9 cellular contexts compared by ENCODE assay signal in the genomic region with DNA sequence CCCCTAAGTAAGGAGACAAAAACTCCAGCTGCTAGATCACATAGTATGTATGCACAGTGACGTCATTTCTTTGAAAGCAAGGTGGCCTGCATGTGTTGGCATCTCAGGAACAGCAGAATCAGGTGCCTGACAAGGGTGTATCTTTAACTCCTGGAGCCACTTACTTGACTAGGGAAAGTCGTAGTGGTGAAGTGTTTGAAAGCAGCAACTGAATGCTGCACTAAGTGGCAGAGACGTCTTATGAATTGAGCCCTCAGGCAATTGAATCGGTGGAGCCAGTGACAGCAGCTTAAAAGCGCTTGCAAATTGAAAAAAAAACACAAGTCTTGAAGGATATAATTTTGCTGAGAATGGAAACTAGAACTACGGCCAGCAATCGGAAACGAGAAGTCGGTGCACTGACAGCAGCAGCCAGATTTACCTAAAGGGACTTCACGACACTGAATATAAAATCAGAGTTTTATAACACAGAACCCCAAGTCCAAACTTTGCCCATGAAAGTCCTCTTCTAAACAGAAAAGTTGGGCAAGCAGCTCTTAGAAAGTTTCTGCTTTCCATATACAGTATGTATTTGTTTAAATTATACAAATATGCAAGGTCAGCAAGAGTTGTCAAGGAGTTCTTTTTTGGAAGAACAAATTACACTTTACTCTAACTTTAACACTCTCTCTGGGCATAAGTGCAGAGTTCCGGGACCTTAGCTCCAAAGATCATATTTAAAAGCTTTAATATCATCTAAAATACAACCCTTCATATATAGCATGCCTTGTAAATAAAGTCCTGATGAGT. TPM values are rescaled to one million over a fixed set of nuclear protein-coding genes. Genes with fewer than 3 reads are reported as not detected.
A peak's percentile ranks its signal among the peaks of the same experiment; 100 is the strongest.
DNase-seq lines count a peak whose midpoint lies in the region; ATAC-seq and TF ChIP-seq lines count a peak whose summit lies in the region.
"Had no signal": no experiment of that assay in that cellular context is flagged by ENCODE, and none has a peak within 500 bp of the region (broad histone marks: within the 10 kb centered on the region; RNA-seq: fewer than 3 reads in every experiment).

No MANE protein-coding gene starts in this region.

- ATAC-seq in GM18519 (IDR thresholded peaks at IDR 0.05; ENCODE audit: low FRiP score, unreplicated experiment) (peak; percentile 16), left ventricle myocardium superior (peak; percentile 12), thoracic aorta (ENCODE audit: insufficient number of reproducible peaks, low FRiP score, low read depth) (no peak)
- ATAC-seq: Panc1 had no signal

- H3K36me3 ChIP-seq in HEK293 (ENCODE audit: control insufficient read depth in 2 of 2, insufficient read depth in 1 of 2, low read length in 2 of 2) (no peaks in the 10 kb centered on the region), thoracic aorta (no peaks in the 10 kb centered on the region), PC-9 (ENCODE audit: low read depth) (no peaks in the 10 kb centered on the region)

- no peak overlapping the region for H3K4me3 ChIP-seq in HEK293 (ENCODE audit: low read depth, low read length)
- peak overlapping the region; percentile 49 for H3K4me3 ChIP-seq in thoracic aorta
- no peak overlapping the region for H3K4me3 ChIP-seq in PC-9

- intact Hi-C loops in left ventricle myocardium superior (cut with micrococcal nuclease): no loop called here
- intact Hi-C loops in PC-9 (cut with micrococcal nuclease; ENCODE audit: unreplicated experiment): no loop called here

- no peak overlapping the region for H3K4me2 ChIP-seq in PC-9

- no peaks in the 10 kb centered on the region for H4K20me1 ChIP-seq in PC-9 (ENCODE audit: insufficient read depth)

- H3K27ac ChIP-seq in HEK293 (ENCODE audit: extremely low read depth, low read depth, low read length) (no peak overlapping the region), thoracic aorta (no peak overlapping the region), PC-9 (no peak overlapping the region)

- H2AFZ ChIP-seq in PC-9: no peak overlapping the region; the same call in 1 of the 2 replicates

- H3K27me3 ChIP-seq in thoracic aorta (replicated peaks; ENCODE audit: insufficient read depth) (no peaks in the 10 kb centered on the region), PC-9 (ENCODE audit: insufficient read depth, low read depth) (no peaks in the 10 kb centered on the region)

- TF ChIP-seq CTCF in HEK293 (tag by site-specific recombination; IDR thresholded peaks at IDR 0.05) (no peak), thoracic aorta (IDR thresholded peaks at IDR 0.05) (no peak), PC-9 (conservative IDR thresholded peaks at IDR 0.05) (no peak)

- H3F3A ChIP-seq in PC-9 (ENCODE audit: insufficient read depth, low read depth): no peaks in the 10 kb centered on the region

- CTCF ChIA-PET in HEK293 (lab: Yijun Ruan, JAX) (interaction anchor here (0.5 to 1.1 kb wide), 4 partner anchors 10 to 412 kb away, joined by 3 to 5 read pairs (median 4); no protein-coding TSS in a partner anchor), PC-9 (lab: Charles Lee) (no interaction called here)

- H3K9me3 ChIP-seq in HEK293 (ENCODE audit: control insufficient read depth, insufficient read depth, low read depth, low read length) (no peaks in the 10 kb centered on the region), thoracic aorta (no peaks in the 10 kb centered on the region), PC-9 (ENCODE audit: insufficient read depth, low read depth) (no peaks in the 10 kb centered on the region)

- H3K4me1 ChIP-seq in HEK293 (ENCODE audit: control insufficient read depth, insufficient read depth, low read length) (peaks cover 7% of the 10 kb centered on the region), thoracic aorta (ENCODE audit: control insufficient read depth in 1 of 2, low read depth in 2 of 2) (peaks cover 11 to 32% of the 10 kb centered on the region in 2 donors), PC-9 (replicated peaks; ENCODE audit: insufficient read depth) (peaks cover 7% of the 10 kb centered on the region; the same call in 1 of the 2 replicates)

- H3K9me2 ChIP-seq in PC-9 (ENCODE audit: insufficient read depth): no peaks in the 10 kb centered on the region

- POLR2A ChIA-PET in HEK293 (lab: Yijun Ruan, JAX): no interaction called here
- POLR2A ChIA-PET in PC-9 (lab: Charles Lee; ENCODE audit: unreplicated experiment): no interaction called here

- no peaks in the 10 kb centered on the region for H3K79me2 ChIP-seq in PC-9 (ENCODE audit: low read depth)

- DNase-seq in NCI-H69 (lab: John Stamatoyannopoulos, UW) (peak; percentile 71), left ventricle myocardium superior (no peak), thoracic aorta (ENCODE audit: low spot score) (no peak), DMS114 treated with DMSO at 0.1 percent for 48 hours (lab: John Stamatoyannopoulos, UW; ENCODE audit: unreplicated experiment) (no peak), PC-9 (no peak), activated gamma-delta T cell treated with Interleukin-2 at 50 U/mL for 16 hours (no peak)

- no TSS peak for BruUV-seq in PC-9 (replicated peaks; lab: Mats Ljungman, UMichigan)

TF ChIP-seq in HEK293, 187 proteins besides CTCF, POLR2A, EP300 and RAD21:
- peak; percentile 66; the same call in 1 of the 2 replicates for TF ChIP-seq ZNF629 (tag by site-specific recombination; IDR thresholded peaks at IDR 0.05)
- no peak for TF ChIP-seq ZNF266 (tag by site-specific recombination; IDR thresholded peaks at IDR 0.05; ENCODE audit: low read depth)
- TF ChIP-seq FEZF1 (tag by site-specific recombination; IDR thresholded peaks at IDR 0.05): no peak
- 0 out of 2 replicates have a peak, but pooled peaks have one; percentile 23 for TF ChIP-seq ZBTB48 (tag by site-specific recombination; IDR thresholded peaks at IDR 0.05)
- no peak for TF ChIP-seq ZBTB26 (tag by site-specific recombination; optimal IDR thresholded peaks at IDR 0.05)
- TF ChIP-seq, protein P1, sequence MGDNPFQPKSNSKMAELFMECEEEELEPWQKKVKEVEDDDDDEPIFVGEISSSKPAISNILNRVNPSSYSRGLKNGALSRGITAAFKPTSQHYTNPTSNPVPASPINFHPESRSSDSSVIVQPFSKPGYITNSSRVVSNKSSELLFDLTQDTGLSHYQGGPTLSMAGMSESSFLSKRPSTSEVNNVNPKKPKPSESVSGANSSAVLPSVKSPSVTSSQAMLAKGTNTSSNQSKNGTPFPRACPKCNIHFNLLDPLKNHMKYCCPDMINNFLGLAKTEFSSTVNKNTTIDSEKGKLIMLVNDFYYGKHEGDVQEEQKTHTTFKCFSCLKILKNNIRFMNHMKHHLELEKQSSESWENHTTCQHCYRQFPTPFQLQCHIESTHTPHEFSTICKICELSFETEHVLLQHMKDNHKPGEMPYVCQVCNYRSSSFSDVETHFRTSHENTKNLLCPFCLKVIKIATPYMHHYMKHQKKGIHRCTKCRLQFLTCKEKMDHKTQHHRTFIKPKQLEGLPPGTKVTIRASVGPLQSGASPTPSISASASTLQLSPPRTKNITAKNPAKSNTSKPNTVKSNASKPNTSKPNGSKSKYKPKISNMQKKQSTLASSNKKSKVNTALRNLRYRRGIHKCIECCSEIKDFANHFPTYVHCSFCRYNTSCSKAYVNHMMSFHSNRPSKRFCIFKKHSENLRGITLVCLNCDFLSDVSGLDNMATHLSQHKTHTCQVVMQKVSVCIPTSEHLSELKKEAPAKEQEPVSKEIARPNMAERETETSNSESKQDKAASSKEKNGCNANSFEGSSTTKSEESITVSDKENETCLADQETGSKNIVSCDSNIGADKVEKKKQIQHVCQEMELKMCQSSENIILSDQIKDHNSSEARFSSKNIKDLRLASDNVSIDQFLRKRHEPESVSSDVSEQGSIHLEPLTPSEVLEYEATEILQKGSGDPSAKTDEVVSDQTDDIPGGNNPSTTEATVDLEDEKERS (tag by site-specific recombination; IDR thresholded peaks at IDR 0.05): no peak
- TF ChIP-seq ZNF10 (tag by site-specific recombination; IDR thresholded peaks at IDR 0.05): no peak
- 0 out of 2 replicates have a peak, but pooled peaks have one; percentile 28 for TF ChIP-seq SP7 (tag by site-specific recombination; IDR thresholded peaks at IDR 0.05)
- TF ChIP-seq ZFP37 (tag by site-specific recombination; IDR thresholded peaks at IDR 0.05): 0 out of 2 replicates have a peak, but pooled peaks have one; percentile 22
- no peak for TF ChIP-seq ZNF610 (tag by site-specific recombination; IDR thresholded peaks at IDR 0.05; ENCODE audit: borderline replicate concordance)
- TF ChIP-seq ZBTB7A (tag by site-specific recombination; IDR thresholded peaks at IDR 0.05; ENCODE audit: low read depth): no peak
- peak; percentile 82 for TF ChIP-seq ZBTB21 (tag by site-specific recombination; IDR thresholded peaks at IDR 0.05)
- TF ChIP-seq ATF2 (tag by site-specific recombination; IDR thresholded peaks at IDR 0.05; ENCODE audit: low read depth): peak; percentile 90
- TF ChIP-seq ZNF654 (tag by site-specific recombination; IDR thresholded peaks at IDR 0.05; ENCODE audit: low read depth): no peak
- TF ChIP-seq TRIM28 (IDR thresholded peaks at IDR 0.05; ENCODE audit: borderline replicate concordance, low read length): 0 out of 2 replicates have a peak, but pooled peaks have one; percentile 9
- no peak for TF ChIP-seq ZNF791 (tag by site-specific recombination; IDR thresholded peaks at IDR 0.05)

RNA-seq across cellular contexts. Expression of gene IGF1, which starts 1.1 kb away (rescaled TPM):
- total RNA-seq in left ventricle myocardium superior: 6.4 TPM
- 10 to 100 TPM; 37.9 to 44.0 TPM for total RNA-seq in thoracic aorta
- total RNA-seq in PC-9 (2021): not detected in 2 replicates
